In genomic region chr12:122021193-122021821, GRCh38 we compare ENCODE assay signal across 8 cellular contexts. TPM values are rescaled to one million over a fixed set of nuclear protein-coding genes. Genes with fewer than 3 reads are reported as not detected.
DNase-seq lines count a peak whose midpoint lies in the region; ATAC-seq and TF ChIP-seq lines count a peak whose summit lies in the region.

No MANE protein-coding gene starts in this region.

- peak overlapping the region; percentile 89 to 98 (median 97) for H3K4me3 Mint-ChIP-seq in nephron

- H3K4me3 ChIP-seq in AG09309 (ENCODE audit: control insufficient read depth, low read depth, low read length) (peak overlapping the region; percentile 46), HAP-1 (peak overlapping the region; percentile 53), WI38 (ENCODE audit: low read depth, low read length) (peak overlapping the region; percentile 63), fibroblast of lung (replicated peaks in 1 of 4; ENCODE audit: control extremely low read depth in 1 of 4, insufficient read depth in 1 of 4, low read depth in 3 of 4, low read length in 4 of 4) (peak overlapping the region; percentile 54 to 69 (median 62))

- DNase-seq in AG09309 (ENCODE audit: low read depth) (no peak), HAP-1 (ENCODE audit: low spot score in 2 of 2) (peak in 1 of 2 experiments; percentile 56), fibroblast of lung (ENCODE audit: low read depth in 2 of 2) (no peak)

- peak overlapping the region; percentile 90 for H3K4me2 ChIP-seq in fibroblast of lung (ENCODE audit: extremely low read depth, insufficient read depth, low read length)

- no peaks in the 10 kb centered on the region for H3K27me3 ChIP-seq in HAP-1 (ENCODE audit: low read depth)
- H3K27me3 ChIP-seq in fibroblast of lung (ENCODE audit: control insufficient read depth, insufficient read depth, low read length): no peaks in the 10 kb centered on the region

- TF ChIP-seq CTCF in AG09309 (IDR thresholded peaks at IDR 0.05; ENCODE audit: control insufficient read depth, insufficient read depth, low read depth, low read length, missing control alignments) (no peak), WI38 (IDR thresholded peaks at IDR 0.05; ENCODE audit: low read depth, low read length) (no peak), fibroblast of lung (conservative IDR thresholded peaks at IDR 0.05 in 1 of 2, IDR thresholded peaks at IDR 0.05 in 1 of 2; ENCODE audit: low read depth in 1 of 2, low read length in 2 of 2) (no peak), nephron (IDR thresholded peaks at IDR 0.05; ENCODE audit: unreplicated experiment in 3 of 3) (no peak)

- in situ Hi-C loops in HAP-1 (cut with MboI; ENCODE audit: low sequenced_read_pairs): no loop called here

- peaks cover 7% of the 10 kb centered on the region for H3K36me3 Mint-ChIP-seq in nephron (ENCODE audit: low read depth)

- ATAC-seq in HG03460 (IDR thresholded peaks at IDR 0.05; ENCODE audit: unreplicated experiment): no peak
- ATAC-seq in GM19397 (IDR thresholded peaks at IDR 0.05; ENCODE audit: unreplicated experiment): no peak
- ATAC-seq in GM21515 (IDR thresholded peaks at IDR 0.05; ENCODE audit: unreplicated experiment): no peak

- peak overlapping the region; percentile 31 for H3K27ac ChIP-seq in fibroblast of lung (ENCODE audit: insufficient read depth, low read length)

- H3K36me3 ChIP-seq in HAP-1 (replicated peaks): no peaks in the 10 kb centered on the region
- no peaks in the 10 kb centered on the region for H3K36me3 ChIP-seq in fibroblast of lung (ENCODE audit: control insufficient read depth, insufficient read depth, low read length)

- peaks cover 16% of the 10 kb centered on the region for H3K4me1 ChIP-seq in HAP-1
- peaks cover 11% of the 10 kb centered on the region for H3K4me1 ChIP-seq in fibroblast of lung (ENCODE audit: control insufficient read depth, extremely low read depth, insufficient read depth, low read length)

- H3K27ac Mint-ChIP-seq in nephron: peak overlapping the region; percentile 92 to 99 (median 94)

- H2AFZ ChIP-seq in fibroblast of lung (ENCODE audit: low read length): peak overlapping the region; percentile 73

- no peaks in the 10 kb centered on the region for H4K20me1 ChIP-seq in fibroblast of lung (ENCODE audit: control insufficient read depth, extremely low read depth, insufficient read depth, low read length)

- peaks cover 13% of the 10 kb centered on the region for H3K79me2 ChIP-seq in fibroblast of lung (ENCODE audit: control insufficient read depth, insufficient read depth, low read length)

- peak overlapping the region; percentile 42 for H3K9ac ChIP-seq in fibroblast of lung (ENCODE audit: insufficient read depth, low read length)

- H3K9me3 ChIP-seq in HAP-1: 0 out of 2 replicates have a peak, but pooled peaks cover 2% of the 10 kb centered on the region
- H3K9me3 ChIP-seq in fibroblast of lung (ENCODE audit: control insufficient read depth, insufficient read depth, low read depth, low read length): no peaks in the 10 kb centered on the region

- H3K9me3 Mint-ChIP-seq in nephron: peaks cover 22% of the 10 kb centered on the region

- H3K4me1 Mint-ChIP-seq in nephron: peaks cover 5% of the 10 kb centered on the region

- H3K27me3 Mint-ChIP-seq in nephron (ENCODE audit: low read depth): peaks cover 15% of the 10 kb centered on the region

RNA-seq across cellular contexts. Expression of gene BCL7A, which starts 0.4 kb away (rescaled TPM):
- total RNA-seq in fibroblast of lung: 4.9 and 7.4 TPM in 2 replicates
- polyA plus RNA-seq in fibroblast of lung: 3.8 and 8.0 TPM in 2 replicates
- polyA plus RNA-seq in fibroblast of lung (2012): 3.8 and 6.5 TPM in 2 replicates
- 7.7 and 7.8 TPM in 2 replicates for polyA minus RNA-seq in fibroblast of lung (ENCODE audit: low replicate concordance)

RNA-seq across cellular contexts. Expression of gene MLXIP, which starts 57.2 kb away (rescaled TPM):
- 12.6 and 17.0 TPM in 2 replicates for total RNA-seq in fibroblast of lung
- 6.6 and 10.1 TPM in 2 replicates for polyA plus RNA-seq in fibroblast of lung
- 16.8 and 17.2 TPM in 2 replicates for polyA plus RNA-seq in fibroblast of lung (2012)
- 32.6 and 47.8 TPM in 2 replicates for polyA minus RNA-seq in fibroblast of lung (ENCODE audit: low replicate concordance)
